ENCODE assay signal across 19 cellular contexts in the genomic region with DNA sequence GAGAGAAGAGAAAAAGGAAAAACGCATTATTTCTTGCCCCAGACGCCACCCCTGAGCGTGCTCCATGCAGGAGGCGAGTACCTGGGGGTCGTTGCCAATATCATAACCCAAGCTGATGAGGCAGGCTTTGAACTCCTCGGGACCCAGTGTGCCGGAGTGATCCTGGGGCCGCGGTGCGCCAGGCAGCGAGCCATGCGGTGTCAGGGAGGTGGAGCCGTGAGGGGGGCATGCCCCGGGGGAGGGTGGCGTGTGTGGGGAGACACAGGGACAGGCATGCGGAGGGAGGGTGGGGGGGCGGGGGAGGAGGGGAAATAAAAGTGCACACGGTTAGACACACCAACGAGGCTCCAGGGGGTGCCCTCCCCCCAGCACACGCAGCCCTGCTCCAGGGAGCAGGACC.
DNase-seq lines count a peak whose midpoint lies in the region; ATAC-seq and TF ChIP-seq lines count a peak whose summit lies in the region.
"Had no signal": no experiment of that assay in that cellular context is flagged by ENCODE, and none has a peak within 500 bp of the region (broad histone marks: within the 10 kb centered on the region; RNA-seq: fewer than 3 reads in every experiment).

No MANE protein-coding gene starts in this region.

- H3K4me3 ChIP-seq in esophagus muscularis mucosa (no peak overlapping the region), upper lobe of left lung (no peak overlapping the region), gastrocnemius medialis (no peak overlapping the region)
- H3K4me3 ChIP-seq: MG63 had no signal

- TF ChIP-seq CTCF in esophagus muscularis mucosa (IDR thresholded peaks at IDR 0.05): no peak
- TF ChIP-seq CTCF in upper lobe of left lung (IDR thresholded peaks at IDR 0.05): no peak
- no peak for TF ChIP-seq CTCF in gastrocnemius medialis (IDR thresholded peaks at IDR 0.05 in 4 of 5, conservative IDR thresholded peaks at IDR 0.05 in 1 of 5)

- no peak for TF ChIP-seq EP300 in esophagus muscularis mucosa (IDR thresholded peaks at IDR 0.05)
- no peak for TF ChIP-seq EP300 in upper lobe of left lung (IDR thresholded peaks at IDR 0.05)

- no peaks in the 10 kb centered on the region for H3K9me3 ChIP-seq in esophagus muscularis mucosa
- H3K9me3 ChIP-seq in upper lobe of left lung: no peaks in the 10 kb centered on the region
- no peaks in the 10 kb centered on the region for H3K9me3 ChIP-seq in gastrocnemius medialis
- H3K9me3 ChIP-seq: MG63 had no signal

- peaks cover 1 to 41% (median 29%) of the 10 kb centered on the region in 4 donors for H3K4me1 ChIP-seq in esophagus muscularis mucosa
- H3K4me1 ChIP-seq in upper lobe of left lung: peaks cover 0 to 8% (median 0%) of the 10 kb centered on the region in 4 donors
- H3K4me1 ChIP-seq in gastrocnemius medialis: peaks cover 1 to 6% of the 10 kb centered on the region in 2 donors

- TF ChIP-seq POLR2A in esophagus muscularis mucosa (IDR thresholded peaks at IDR 0.05; ENCODE audit: low read depth): no peak
- no peak for TF ChIP-seq POLR2A in upper lobe of left lung (IDR thresholded peaks at IDR 0.05)
- no peak for TF ChIP-seq POLR2A in gastrocnemius medialis (IDR thresholded peaks at IDR 0.05)

- peaks cover 97 to 100% (median 100%) of the 10 kb centered on the region in 4 donors for H3K36me3 ChIP-seq in esophagus muscularis mucosa
- peaks cover 19 to 99% (median 84%) of the 10 kb centered on the region in 4 donors for H3K36me3 ChIP-seq in upper lobe of left lung
- peaks cover 0 to 18% of the 10 kb centered on the region in 2 donors for H3K36me3 ChIP-seq in gastrocnemius medialis

- H3K27ac ChIP-seq in esophagus muscularis mucosa (replicated peaks in 1 of 4) (peak overlapping the region; percentile 71 to 98 (median 90)), upper lobe of left lung (no peak overlapping the region), gastrocnemius medialis (no peak overlapping the region)
- H3K27ac ChIP-seq: 22Rv1 had no signal

- intact Hi-C loops in esophagus muscularis mucosa (cut with DNase I) (no loop called here), posterior vena cava (cut with DNase I) (no loop called here), gastrocnemius medialis (cut with DNase I; ENCODE audit: low total_unique reads) (no loop called here)

- DNase-seq in activated effector memory CD4-positive, alpha-beta T cell treated with anti-CD3 and anti-CD28 coated beads, Interleukin-2, amount 50 U/mL, for 16 hours: peak; percentile 50
- DNase-seq in activated effector memory CD4-positive, alpha-beta T cell treated with Interleukin-2 at 50 U/mL for 16 hours: no peak
- DNase-seq in esophagus muscularis mucosa (ENCODE audit: extremely low spot score) (no peak), posterior vena cava (ENCODE audit: low spot score) (peak; percentile 58), upper lobe of left lung (peak; percentile 8 to 79), gastrocnemius medialis (no peak)
- DNase-seq: DMS153, DND-41, IMR-90, KG1, MG63, NCI-H2029 treated with DMSO at 0.1 percent for 48 hours, NCI-H226, NCI-H510A, RPMI8226, SHP77 treated with DMSO at 0.1 percent for 48 hours had no signal

- ATAC-seq in upper lobe of left lung (ENCODE audit: low FRiP score in 2 of 2) (no peak), HG02852 (IDR thresholded peaks at IDR 0.05; ENCODE audit: unreplicated experiment) (no peak), HG02642 (IDR thresholded peaks at IDR 0.05; ENCODE audit: poor library complexity, unreplicated experiment) (no peak), gastrocnemius medialis (no peak)

- 76% methylated on average over 18 of the region's 20 CpGs for WGBS in esophagus muscularis mucosa
- WGBS in upper lobe of left lung, 2 donors: 95 to 97% methylated on average over 13 to 19 of the region's 20 CpGs

- in situ Hi-C loops in gastrocnemius medialis (cut with MboI; ENCODE audit: low sequenced_read_pairs in 4 of 4): no loop called here

- no peaks in the 10 kb centered on the region for H3K27me3 ChIP-seq in esophagus muscularis mucosa
- H3K27me3 ChIP-seq in upper lobe of left lung: no peaks in the 10 kb centered on the region
- H3K27me3 ChIP-seq in gastrocnemius medialis: no peaks in the 10 kb centered on the region
- H3K27me3 ChIP-seq: MG63 had no signal

Comparison
In these comparisons a context has a peak if more than half of its experiments do, and no peak if none do; other contexts are left out.
1. DNase-seq: peak in activated effector memory CD4-positive, alpha-beta T cell treated with anti-CD3 and anti-CD28 coated beads, Interleukin-2, amount 50 U/mL, for 16 hours (single experiment), posterior vena cava (single experiment) and upper lobe of left lung (2 of 2); none in activated effector memory CD4-positive, alpha-beta T cell treated with Interleukin-2 at 50 U/mL for 16 hours (single experiment), esophagus muscularis mucosa (single experiment) and gastrocnemius medialis (0 of 2).
2. H3K27ac ChIP-seq: peak in esophagus muscularis mucosa (4 of 4); none in upper lobe of left lung (0 of 4) and gastrocnemius medialis (0 of 4).